In the genomic region with DNA sequence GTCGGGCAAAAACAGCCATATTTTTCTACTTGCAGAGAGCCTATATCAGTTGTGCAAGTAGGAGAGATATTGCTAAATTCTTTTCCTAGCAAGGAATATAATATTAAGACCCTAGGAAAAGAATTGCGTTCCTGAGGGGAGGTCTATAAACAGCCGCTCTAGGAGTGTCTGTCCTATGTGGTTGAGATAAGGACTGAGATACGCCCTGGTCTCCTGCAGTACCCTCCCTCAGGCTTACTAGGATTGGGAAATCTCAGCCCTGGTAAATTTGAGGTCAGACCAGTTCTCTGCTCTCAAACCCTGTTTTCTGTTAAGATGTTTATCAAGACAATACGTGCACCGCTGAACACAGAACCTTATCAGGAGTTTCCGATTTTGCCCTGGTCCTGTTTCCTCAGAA, we compare ENCODE assay signal across 3 cellular contexts.
DNase-seq lines count a peak whose midpoint lies in the region; TF ChIP-seq lines count a peak whose summit lies in the region.
"Not testable (repeated sequence)": the region's sequence is repeated elsewhere in the genome, so short reads cannot be mapped to it uniquely, and the experiment has no call there.

No MANE protein-coding gene starts in this region.

- not testable (repeated sequence) for H2BK5ac ChIP-seq in mesendoderm (ENCODE audit: low read length)

- H2BK15ac ChIP-seq in mesendoderm (replicated peaks; ENCODE audit: low read depth) = not testable (repeated sequence)

- H3K79me1 ChIP-seq in mesendoderm (ENCODE audit: low read length) = not testable (repeated sequence)

- H3K56ac ChIP-seq in mesendoderm (ENCODE audit: low read length) = not testable (repeated sequence)

- CTCF ChIA-PET in HEK293 (lab: Yijun Ruan, JAX) = not testable (repeated sequence)

- not testable (repeated sequence) for H3K9ac ChIP-seq in mesendoderm (ENCODE audit: low read length)

- POLR2A ChIA-PET in HEK293 (lab: Yijun Ruan, JAX) = not testable (repeated sequence)

- H3K4ac ChIP-seq in mesendoderm (ENCODE audit: low read depth, low read length) = not testable (repeated sequence)

- not testable (repeated sequence) for H4K5ac ChIP-seq in mesendoderm (ENCODE audit: low read length)

- not testable (repeated sequence) for H3K18ac ChIP-seq in mesendoderm (ENCODE audit: low read length)

- H3K9me3 ChIP-seq in HEK293 (ENCODE audit: control insufficient read depth, insufficient read depth, low read depth, low read length) = not testable (repeated sequence)

- H2AK5ac ChIP-seq in mesendoderm (ENCODE audit: low read length) = not testable (repeated sequence)

- H3K79me2 ChIP-seq in mesendoderm (ENCODE audit: control insufficient read depth, insufficient read depth, low read length) = not testable (repeated sequence)

- not testable (repeated sequence) for H2BK120ac ChIP-seq in mesendoderm (ENCODE audit: low read depth, low read length)

- H3K4me1 ChIP-seq in HEK293 (ENCODE audit: control insufficient read depth, insufficient read depth, low read length); mesendoderm (ENCODE audit: control insufficient read depth, low read depth, low read length): not testable (repeated sequence)

- H3K4me3 ChIP-seq in HEK293 (ENCODE audit: low read depth, low read length); mesendoderm (ENCODE audit: low read length): not testable (repeated sequence)

- H3K27ac ChIP-seq in HEK293 (ENCODE audit: extremely low read depth, low read depth, low read length); mesendoderm (ENCODE audit: low read depth, low read length): not testable (repeated sequence)

- not testable (repeated sequence) for H4K8ac ChIP-seq in mesendoderm (ENCODE audit: low read depth, low read length)

- WGBS in mesendoderm (ENCODE audit: extremely low coverage, insufficient coverage, low lambda C conversion rate) = no CpG with 5 or more reads among the region's 7 CpGs

- not testable (repeated sequence) for H3K23ac ChIP-seq in mesendoderm (ENCODE audit: low read length)

- not testable (repeated sequence) for H3K27me3 ChIP-seq in mesendoderm (ENCODE audit: insufficient read depth, low read length, poor library complexity)

- H3K36me3 ChIP-seq in HEK293 (ENCODE audit: control insufficient read depth in 2 of 2, insufficient read depth in 1 of 2, low read length in 2 of 2); mesendoderm (ENCODE audit: control insufficient read depth, insufficient read depth, low read length): not testable (repeated sequence)

- H3K4me2 ChIP-seq in mesendoderm (ENCODE audit: low read length) = not testable (repeated sequence)

- not testable (repeated sequence) for TF ChIP-seq CTCF in HEK293 (tag by site-specific recombination; IDR thresholded peaks at IDR 0.05)

- DNase-seq in SK-N-DZ (ENCODE audit: low spot score) = peak; percentile 15
- peak; percentile 1 for DNase-seq in mesendoderm

TF ChIP-seq in HEK293, 187 proteins besides CTCF, POLR2A, EP300 and RAD21:
- TF ChIP-seq SETDB1 (IDR thresholded peaks at IDR 0.05; ENCODE audit: insufficient read length, low read length) = peak; percentile 68
